ENCODE assay signal across 6 cellular contexts in the genomic region with DNA sequence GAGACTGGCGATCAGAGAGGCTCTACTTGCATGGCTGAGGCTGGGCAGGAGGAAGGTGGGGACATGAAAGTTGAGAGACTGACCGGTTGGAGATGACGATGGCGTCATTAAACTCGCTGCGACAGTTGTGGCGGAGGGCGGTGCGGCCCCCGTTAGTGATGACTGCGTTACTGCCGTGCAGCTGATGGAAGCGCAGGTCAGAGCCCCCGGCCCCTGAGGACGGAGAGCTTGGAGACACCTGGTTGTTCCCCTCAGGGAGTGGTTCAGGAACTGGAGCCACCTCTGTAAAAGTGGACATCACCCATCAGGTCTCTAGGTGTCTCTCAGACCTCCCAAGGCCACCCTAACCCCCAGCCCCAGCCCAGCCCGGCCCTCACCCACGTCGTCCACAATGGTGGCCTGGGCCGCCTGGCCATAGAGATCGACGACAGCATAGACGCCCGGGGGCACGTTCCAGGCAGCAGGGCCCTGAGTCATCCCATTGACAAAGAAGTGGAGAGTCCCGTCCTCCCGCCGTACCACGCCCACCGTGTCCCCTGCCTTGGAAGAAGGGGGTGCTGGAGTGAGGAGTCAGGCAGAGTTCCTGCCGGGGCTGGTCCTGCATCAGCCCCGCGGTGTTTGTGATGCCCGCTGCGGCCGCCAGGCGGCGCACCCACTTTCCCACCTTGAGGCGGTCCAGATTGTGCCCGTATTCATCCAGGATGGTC. TPM values are rescaled to one million over a fixed set of nuclear protein-coding genes. Genes with fewer than 3 reads are reported as not detected.
DNase-seq lines count a peak whose midpoint lies in the region; ATAC-seq and TF ChIP-seq lines count a peak whose summit lies in the region.

No MANE protein-coding gene starts in this region.

- TF ChIP-seq CTCF in tibial artery (IDR thresholded peaks at IDR 0.05) = peak; percentile 74 to 75

- no peaks in the 10 kb centered on the region for H3K27me3 Mint-ChIP-seq in activated T-cell treated with anti-CD3 and anti-CD28 coated beads, Interleukin-2, amount 50 U/mL, for 72 hours (ENCODE audit: low read depth)

- intact Hi-C loops in tibial artery (cut with DNase I; ENCODE audit: low total_unique reads) = no loop called here

- ATAC-seq in activated T-cell treated with anti-CD3 and anti-CD28 coated beads, Interleukin-2, amount 50 U/mL, for 72 hours (replicated peaks in 1 of 2) = peak; percentile 40 to 41

- H3K27me3 ChIP-seq in tibial artery = no peaks in the 10 kb centered on the region
- no peaks in the 10 kb centered on the region for H3K27me3 ChIP-seq in MG63

- H3K4me1 ChIP-seq in tibial artery = peaks cover 0 to 15% (median 9%) of the 10 kb centered on the region in 4 donors

- DNase-seq in HT1080 (ENCODE audit: low read depth) (peak; percentile 30), kidney glomerular epithelial cell (lab: John Stamatoyannopoulos, UW) (peak; percentile 36), tibial artery (peak in 1 of 2 donors; percentile 48), MG63 (no peak), NCI-H2029 treated with DMSO at 0.1 percent for 48 hours (lab: John Stamatoyannopoulos, UW) (no peak)
- DNase-seq in activated T-cell treated with anti-CD3 and anti-CD28 coated beads, Interleukin-2, amount 50 U/mL, for 72 hours = peak; percentile 64 to 77

- no peaks in the 10 kb centered on the region for H3K9me3 ChIP-seq in tibial artery
- no peaks in the 10 kb centered on the region for H3K9me3 ChIP-seq in MG63

- H3K36me3 ChIP-seq in tibial artery = peaks cover 40 to 87% (median 61%) of the 10 kb centered on the region in 3 donors
- H3K36me3 ChIP-seq in MG63 = peaks cover 2% of the 10 kb centered on the region

- no peak overlapping the region for H3K27ac ChIP-seq in tibial artery

- H3K36me3 Mint-ChIP-seq in activated T-cell treated with anti-CD3 and anti-CD28 coated beads, Interleukin-2, amount 50 U/mL, for 72 hours (ENCODE audit: insufficient read depth in 2 of 2) = peaks cover 0 to 10% of the 10 kb centered on the region in 2 donors

- peaks cover 15% of the 10 kb centered on the region for H3K4me1 Mint-ChIP-seq in activated T-cell treated with anti-CD3 and anti-CD28 coated beads, Interleukin-2, amount 50 U/mL, for 72 hours (ENCODE audit: low read depth)

- H3K4me3 Mint-ChIP-seq in activated T-cell treated with anti-CD3 and anti-CD28 coated beads, Interleukin-2, amount 50 U/mL, for 72 hours = no peak overlapping the region

- no peaks in the 10 kb centered on the region for H3K9me3 Mint-ChIP-seq in activated T-cell treated with anti-CD3 and anti-CD28 coated beads, Interleukin-2, amount 50 U/mL, for 72 hours

- H3K4me3 ChIP-seq in tibial artery (no peak overlapping the region), MG63 (no peak overlapping the region)

- H3K27ac Mint-ChIP-seq in activated T-cell treated with anti-CD3 and anti-CD28 coated beads, Interleukin-2, amount 50 U/mL, for 72 hours = no peak overlapping the region

RNA-seq across cellular contexts. Expression of a gene that starts 5.3 kb away (rescaled TPM):
- total RNA-seq in HT1080 (2014; rRNA removed; shearing (Covaris generic)) = 20.7 TPM in 2 replicates
- polyA plus RNA-seq in HT1080 (2015; cell fraction: cytosol; rRNA removed) = 7.3 and 8.2 TPM in 2 replicates
- 74.5 and 82.3 TPM in 2 replicates for polyA plus RNA-seq in HT1080 (2015; cell fraction: nucleus; rRNA removed)
- total RNA-seq in activated T-cell treated with anti-CD3 and anti-CD28 coated beads, Interleukin-2, amount 50 U/mL, for 72 hours = 10 to 100 TPM; 35.7 to 37.6 TPM
- total RNA-seq in MG63 (2014; rRNA removed; shearing (Covaris generic); ENCODE audit: low replicate concordance) = 8.5 and 11.7 TPM in 2 replicates

RNA-seq across cellular contexts. Expression of a gene that starts 8.7 kb away (rescaled TPM):
- 125 and 135 TPM in 2 replicates for total RNA-seq in HT1080 (2014; rRNA removed; shearing (Covaris generic))
- polyA plus RNA-seq in HT1080 (2015; cell fraction: cytosol; rRNA removed) = 90.9 and 91.5 TPM in 2 replicates
- polyA plus RNA-seq in HT1080 (2015; cell fraction: nucleus; rRNA removed) = 107 and 110 TPM in 2 replicates
- total RNA-seq in activated T-cell treated with anti-CD3 and anti-CD28 coated beads, Interleukin-2, amount 50 U/mL, for 72 hours = 10 to 100 TPM; 50.5 to 50.7 TPM
- total RNA-seq in MG63 (2014; rRNA removed; shearing (Covaris generic); ENCODE audit: low replicate concordance) = 37.3 and 55.3 TPM in 2 replicates

RNA-seq across cellular contexts. Expression of a gene that starts 12.4 kb away (rescaled TPM):
- 0.90 and 2.2 TPM in 2 replicates for total RNA-seq in HT1080 (2014; rRNA removed; shearing (Covaris generic))
- polyA plus RNA-seq in HT1080 (2015; cell fraction: cytosol; rRNA removed) = 0.65 and 0.76 TPM in 2 replicates
- polyA plus RNA-seq in HT1080 (2015; cell fraction: nucleus; rRNA removed) = 2.2 and 3.3 TPM in 2 replicates
- total RNA-seq in activated T-cell treated with anti-CD3 and anti-CD28 coated beads, Interleukin-2, amount 50 U/mL, for 72 hours = 100 to 1,000 TPM; 690 to 708 TPM
- 0.20 TPM in 1 of 2 replicates, not detected in the other for total RNA-seq in MG63 (2014; rRNA removed; shearing (Covaris generic); ENCODE audit: low replicate concordance)

RNA-seq across cellular contexts. Expression of a gene that starts 16.5 kb away (rescaled TPM):
- total RNA-seq in HT1080 (2014; rRNA removed; shearing (Covaris generic)) = 1,448 and 1,578 TPM in 2 replicates
- 1,385 and 1,785 TPM in 2 replicates for polyA plus RNA-seq in HT1080 (2015; cell fraction: cytosol; rRNA removed)
- 681 and 724 TPM in 2 replicates for polyA plus RNA-seq in HT1080 (2015; cell fraction: nucleus; rRNA removed)
- total RNA-seq in activated T-cell treated with anti-CD3 and anti-CD28 coated beads, Interleukin-2, amount 50 U/mL, for 72 hours = 100 to 1,000 TPM; 547 to 594 TPM
- total RNA-seq in MG63 (2014; rRNA removed; shearing (Covaris generic); ENCODE audit: low replicate concordance) = 1,208 and 1,396 TPM in 2 replicates

RNA-seq across cellular contexts. Expression of a gene that starts 28.1 kb away (rescaled TPM):
- 4.7 and 5.8 TPM in 2 replicates for total RNA-seq in HT1080 (2014; rRNA removed; shearing (Covaris generic))
- 11.4 and 13.4 TPM in 2 replicates for polyA plus RNA-seq in HT1080 (2015; cell fraction: cytosol; rRNA removed)
- polyA plus RNA-seq in HT1080 (2015; cell fraction: nucleus; rRNA removed) = 15.5 and 15.6 TPM in 2 replicates
- 1 to 10 TPM; 4.9 to 5.5 TPM for total RNA-seq in activated T-cell treated with anti-CD3 and anti-CD28 coated beads, Interleukin-2, amount 50 U/mL, for 72 hours
- 5.0 and 6.5 TPM in 2 replicates for total RNA-seq in MG63 (2014; rRNA removed; shearing (Covaris generic); ENCODE audit: low replicate concordance)

Comparison
In these comparisons a context has a peak if more than half of its experiments do, and no peak if none do; other contexts are left out.
1. DNase-seq: peak in HT1080 (single experiment), activated T-cell treated with anti-CD3 and anti-CD28 coated beads, Interleukin-2, amount 50 U/mL, for 72 hours (2 of 2) and kidney glomerular epithelial cell (single experiment); none in MG63 (single experiment) and NCI-H2029 treated with DMSO at 0.1 percent for 48 hours (single experiment).
2. RNA of a gene that starts 12.4 kb away (total RNA-seq): 690 to 708 TPM in activated T-cell treated with anti-CD3 and anti-CD28 coated beads, Interleukin-2, amount 50 U/mL, for 72 hours; 0.90 to 2.2 TPM in HT1080 and 0.20 TPM in MG63; every median in the first group is over 100 times any median in the second.